Comparison of ENCODE assay signal across 8 cellular contexts in the genomic region with DNA sequence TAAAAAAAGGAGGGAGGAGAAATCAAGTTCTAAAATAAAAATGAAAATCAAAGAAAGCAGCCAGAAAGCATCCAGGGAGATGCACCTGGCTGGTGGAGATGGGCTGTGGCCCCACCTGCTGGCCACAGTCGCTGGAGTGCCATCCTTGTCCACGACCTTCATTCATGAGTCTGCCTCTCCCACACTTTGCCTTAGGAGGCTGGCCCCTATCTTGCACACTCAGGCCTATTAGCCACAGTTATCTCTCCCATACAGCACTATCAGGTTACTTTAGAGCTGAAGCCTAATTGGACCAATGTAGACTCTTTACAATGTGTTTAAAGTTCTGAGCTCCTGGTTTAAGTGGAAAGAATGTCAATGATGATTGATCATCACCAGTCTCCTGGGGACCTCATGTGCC.
DNase-seq lines count a peak whose midpoint lies in the region; ATAC-seq, FAIRE-seq and TF ChIP-seq lines count a peak whose summit lies in the region.

No MANE protein-coding gene starts in this region.

- no peaks in the 10 kb centered on the region for H3K27me3 ChIP-seq in H7 (ENCODE audit: control insufficient read depth, insufficient read depth, low read length)
- no peaks in the 10 kb centered on the region for H3K27me3 ChIP-seq in OCI-LY1 (ENCODE audit: insufficient read depth, low read length)
- no peaks in the 10 kb centered on the region for H3K27me3 ChIP-seq in small intestine (ENCODE audit: control insufficient read depth in 2 of 2, insufficient read depth in 2 of 2, low read length in 2 of 2)

- TF ChIP-seq CTCF in AG10803 (conservative IDR thresholded peaks at IDR 0.05; ENCODE audit: low read length) (peak; percentile 48), OCI-LY1 (IDR thresholded peaks at IDR 0.05; ENCODE audit: low read length) (peak; percentile 29)

- H3K27ac ChIP-seq in OCI-LY1 (ENCODE audit: low read depth, low read length, poor library complexity, severe bottlenecking) (no peak overlapping the region), small intestine (ENCODE audit: low read depth in 1 of 2, low read length in 1 of 2) (no peak overlapping the region)

- no peak overlapping the region for H3K9ac ChIP-seq in OCI-LY1 (ENCODE audit: low read length)

- no peak overlapping the region for H2AFZ ChIP-seq in OCI-LY1 (ENCODE audit: low read length)

- H3K9me3 ChIP-seq in OCI-LY1 (ENCODE audit: low read length) (no peaks in the 10 kb centered on the region), small intestine (ENCODE audit: control insufficient read depth, low read depth) (no peaks in the 10 kb centered on the region)

- no peaks in the 10 kb centered on the region for H3K36me3 ChIP-seq in H7 (replicated peaks; ENCODE audit: control insufficient read depth, insufficient read depth, low read length)
- no peaks in the 10 kb centered on the region for H3K36me3 ChIP-seq in OCI-LY1 (ENCODE audit: insufficient read depth, low read length)
- no peaks in the 10 kb centered on the region for H3K36me3 ChIP-seq in small intestine (ENCODE audit: control insufficient read depth in 2 of 2, insufficient read depth in 2 of 2, low read length in 2 of 2)

- 0 to 4% (median 0%) methylated on average over 2 of the region's 2 CpGs for WGBS in small intestine, 3 donors

- H3F3A ChIP-seq in OCI-LY1 (ENCODE audit: insufficient read depth, low read length), result no peaks in the 10 kb centered on the region

- ATAC-seq in esophagus mucosa (peak; percentile 47), HG03139 (IDR thresholded peaks at IDR 0.05; ENCODE audit: unreplicated experiment) (no peak), HG03039 (IDR thresholded peaks at IDR 0.05; ENCODE audit: unreplicated experiment) (no peak)

- no peaks in the 10 kb centered on the region for H3K79me2 ChIP-seq in OCI-LY1 (ENCODE audit: insufficient read depth, low read length)

- FAIRE-seq in small intestine (lab: Jason Lieb, UNC), result no peak

- H3K4me1 ChIP-seq in OCI-LY1 (ENCODE audit: insufficient read depth, low read length, severe bottlenecking) (no peaks in the 10 kb centered on the region), small intestine (ENCODE audit: control insufficient read depth in 2 of 2, insufficient read depth in 1 of 2, low read depth in 1 of 2, low read length in 1 of 2) (no peaks in the 10 kb centered on the region)

- H3K4me2 ChIP-seq in OCI-LY1 (ENCODE audit: low read length), result no peak overlapping the region

- H4K20me1 ChIP-seq in OCI-LY1 (ENCODE audit: insufficient read depth, low read length), result no peaks in the 10 kb centered on the region

- H3K4me3 ChIP-seq in AG10803 (ENCODE audit: low read length) (no peak overlapping the region), H7 (ENCODE audit: insufficient read depth, low read depth, low read length) (no peak overlapping the region), OCI-LY1 (ENCODE audit: low read depth, low read length, poor library complexity, severe bottlenecking) (no peak overlapping the region), small intestine (ENCODE audit: low read depth in 1 of 2, low read length in 2 of 2) (no peak overlapping the region)

- no peaks in the 10 kb centered on the region for H3K9me2 ChIP-seq in OCI-LY1 (ENCODE audit: low read depth, low read length)

- peak; percentile 9 for DNase-seq in AG10803 (ENCODE audit: low read depth)
- DNase-seq in H7, result peak; percentile 32
- peak; percentile 7 for DNase-seq in small intestine
- no peak for DNase-seq in effector CD8-positive, alpha-beta T cell (lab: John Stamatoyannopoulos, UW)
